In genomic region chr1:23343246-23344110, GRCh38 we compare ENCODE assay signal across 8 cellular contexts. TPM values are rescaled to one million over a fixed set of nuclear protein-coding genes. Genes with fewer than 3 reads are reported as not detected.
DNase-seq lines count a peak whose midpoint lies in the region; ATAC-seq and TF ChIP-seq lines count a peak whose summit lies in the region.

No MANE protein-coding gene starts in this region.

- H3K4me1 ChIP-seq in DND-41 (ENCODE audit: insufficient read depth, low read length) (peaks cover 49% of the 10 kb centered on the region), ectodermal cell (ENCODE audit: control insufficient read depth, insufficient read depth, low read length) (peaks cover 23% of the 10 kb centered on the region), mesendoderm (ENCODE audit: control insufficient read depth, low read depth, low read length) (peaks cover 2% of the 10 kb centered on the region)

- H2BK120ac ChIP-seq in mesendoderm (ENCODE audit: low read depth, low read length): peak overlapping the region; percentile 100

- H3K9ac ChIP-seq in DND-41 (ENCODE audit: low read depth, low read length): peak overlapping the region; percentile 98
- H3K9ac ChIP-seq in mesendoderm (ENCODE audit: low read length): peak overlapping the region; percentile 73

- peaks cover 22% of the 10 kb centered on the region for H3K36me3 Mint-ChIP-seq in activated CD4-positive, alpha-beta T cell treated with anti-CD3 and anti-CD28 coated beads, Interleukin-2, amount 10 ng/mL, durations not matched to agents 24 days and 14 days (ENCODE audit: low read depth)

- peak overlapping the region; percentile 90 for H3K4me3 Mint-ChIP-seq in activated CD4-positive, alpha-beta T cell treated with anti-CD3 and anti-CD28 coated beads, Interleukin-2, amount 10 ng/mL, durations not matched to agents 24 days and 14 days

- peak overlapping the region; percentile 85 for H3K4me2 ChIP-seq in DND-41 (ENCODE audit: insufficient read depth, low read length)
- H3K4me2 ChIP-seq in mesendoderm (ENCODE audit: low read length): peak overlapping the region; percentile 64

- 0% methylated on average over 65 of the region's 65 CpGs for WGBS in ectodermal cell, 2 experiments
- no CpG with 5 or more reads among the region's 65 CpGs for whole genome bisulfite sequencing in mesendoderm (ENCODE audit: extremely low coverage, insufficient coverage, low lambda C conversion rate)

- no peaks in the 10 kb centered on the region for H3K79me1 ChIP-seq in mesendoderm (ENCODE audit: low read length)

- intact Hi-C loops in activated CD4-positive, alpha-beta T cell treated with anti-CD3 and anti-CD28 coated beads, Interleukin-2, amount 10 ng/mL, durations not matched to agents 24 days and 14 days (cut with micrococcal nuclease): loop anchor here (1.0 to 10.0 kb wide), 5 partner anchors 26 to 611 kb away; partner anchors contain the start of genes ASAP3, PNRC2 and ZNF436

- H4K20me1 ChIP-seq in DND-41 (ENCODE audit: insufficient read depth, low read length): peaks cover 48% of the 10 kb centered on the region

- H4K8ac ChIP-seq in mesendoderm (ENCODE audit: low read depth, low read length): peak overlapping the region; percentile 88

- H2AK5ac ChIP-seq in mesendoderm (ENCODE audit: low read length): no peak overlapping the region

- peak overlapping the region; percentile 100 for H3K4ac ChIP-seq in mesendoderm (ENCODE audit: low read depth, low read length)

- DNase-seq in DND-41 (peak; percentile 46), LoVo (ENCODE audit: low spot score) (peak; percentile 37), mesendoderm (peak; percentile 88)
- DNase-seq in activated CD4-positive, alpha-beta T cell treated with anti-CD3 and anti-CD28 coated beads, Interleukin-2, amount 10 ng/mL, durations not matched to agents 24 days and 14 days: peak; percentile 84
- DNase-seq in stimulated activated CD8-positive, alpha-beta memory T cell treated with anti-CD3 and anti-CD28 coated beads, Interleukin-4, amount 100 ng/mL, for 4 hours (ENCODE audit: low read depth in 2 of 2, low spot score in 1 of 2): peak; percentile 27 to 34

- no peaks in the 10 kb centered on the region for H3K27me3 ChIP-seq in DND-41 (ENCODE audit: insufficient read depth, low read length, poor library complexity)
- peaks cover 6% of the 10 kb centered on the region for H3K27me3 ChIP-seq in ectodermal cell (ENCODE audit: control insufficient read depth, insufficient read depth, low read length, poor library complexity, severe bottlenecking)
- H3K27me3 ChIP-seq in mesendoderm (ENCODE audit: insufficient read depth, low read length, poor library complexity): no peaks in the 10 kb centered on the region

- H3K18ac ChIP-seq in mesendoderm (ENCODE audit: low read length): peak overlapping the region; percentile 100

- H3K9me3 Mint-ChIP-seq in activated CD4-positive, alpha-beta T cell treated with anti-CD3 and anti-CD28 coated beads, Interleukin-2, amount 10 ng/mL, durations not matched to agents 24 days and 14 days: no peaks in the 10 kb centered on the region

- H3K4me3 ChIP-seq in DND-41 (ENCODE audit: low read depth in 1 of 2, low read length in 2 of 2) (peak overlapping the region; percentile 77 to 87), ectodermal cell (ENCODE audit: insufficient read depth, low read depth, low read length) (peak overlapping the region; percentile 57), mesendoderm (ENCODE audit: low read length) (peak overlapping the region; percentile 76)

- H2AFZ ChIP-seq in DND-41 (ENCODE audit: low read depth, low read length): peak overlapping the region; percentile 57

- ATAC-seq in DND-41 (ENCODE audit: insufficient read depth, low read depth) (peak; percentile 3; the same call in 2 of the 3 replicates), GM21576 (IDR thresholded peaks at IDR 0.05; ENCODE audit: unreplicated experiment) (peak; percentile 10), GM21528 (IDR thresholded peaks at IDR 0.05; ENCODE audit: low FRiP score, unreplicated experiment) (no peak)

- H3K9me3 ChIP-seq in DND-41 (ENCODE audit: insufficient read depth, low read length, severe bottlenecking) (no peaks in the 10 kb centered on the region), ectodermal cell (ENCODE audit: control insufficient read depth, low read length) (no peaks in the 10 kb centered on the region)

- H3K79me2 ChIP-seq in DND-41 (ENCODE audit: insufficient read depth, low read length) (peaks cover 64% of the 10 kb centered on the region), mesendoderm (ENCODE audit: control insufficient read depth, insufficient read depth, low read length) (peaks cover 49% of the 10 kb centered on the region)

- H3K56ac ChIP-seq in mesendoderm (ENCODE audit: low read length): peak overlapping the region; percentile 79

- no peaks in the 10 kb centered on the region for H3K27me3 Mint-ChIP-seq in activated CD4-positive, alpha-beta T cell treated with anti-CD3 and anti-CD28 coated beads, Interleukin-2, amount 10 ng/mL, durations not matched to agents 24 days and 14 days

- H3K36me3 ChIP-seq in DND-41 (ENCODE audit: insufficient read depth, low read length) (peaks cover 41% of the 10 kb centered on the region), ectodermal cell (ENCODE audit: control insufficient read depth, insufficient read depth, low read length) (no peaks in the 10 kb centered on the region), mesendoderm (ENCODE audit: control insufficient read depth, insufficient read depth, low read length) (no peaks in the 10 kb centered on the region)

- no peak overlapping the region for H4K5ac ChIP-seq in mesendoderm (ENCODE audit: low read length)

- peak overlapping the region; percentile 45 for H2BK15ac ChIP-seq in mesendoderm (replicated peaks; ENCODE audit: low read depth)

- H2BK5ac ChIP-seq in mesendoderm (ENCODE audit: low read length): peak overlapping the region; percentile 79

- H3K27ac ChIP-seq in DND-41 (ENCODE audit: low read length) (peak overlapping the region; percentile 85), ectodermal cell (ENCODE audit: insufficient read depth, low read depth, low read length, poor library complexity, severe bottlenecking) (peak overlapping the region; percentile 96), mesendoderm (ENCODE audit: low read depth, low read length) (peak overlapping the region; percentile 99)

- no peak overlapping the region for H3K23ac ChIP-seq in mesendoderm (ENCODE audit: low read length)

- TF ChIP-seq CTCF in DND-41 (IDR thresholded peaks at IDR 0.05; ENCODE audit: borderline replicate concordance, extremely low read depth, low read length, poor library complexity, severe bottlenecking): no peak

- H3K27ac Mint-ChIP-seq in activated CD4-positive, alpha-beta T cell treated with anti-CD3 and anti-CD28 coated beads, Interleukin-2, amount 10 ng/mL, durations not matched to agents 24 days and 14 days: peak overlapping the region; percentile 96

- H3K4me1 Mint-ChIP-seq in activated CD4-positive, alpha-beta T cell treated with anti-CD3 and anti-CD28 coated beads, Interleukin-2, amount 10 ng/mL, durations not matched to agents 24 days and 14 days: peaks cover 41% of the 10 kb centered on the region

RNA-seq across cellular contexts. Expression of gene HNRNPR, which starts 0.6 kb away (rescaled TPM):
- 229 and 235 TPM in 2 replicates for total RNA-seq in activated CD4-positive, alpha-beta T cell treated with anti-CD3 and anti-CD28 coated beads, Interleukin-2, amount 10 ng/mL, durations not matched to agents 24 days and 14 days
- polyA plus RNA-seq in ectodermal cell (2013, experiment 1 of 4): 415 TPM
- polyA plus RNA-seq in ectodermal cell (2013, experiment 2 of 4): 410 TPM
- 267 TPM for polyA plus RNA-seq in ectodermal cell (2013, experiment 3 of 4)
- 294 TPM for polyA plus RNA-seq in ectodermal cell (2013, experiment 4 of 4)
- polyA plus RNA-seq in mesendoderm (2013, experiment 1 of 2): 205 TPM
- polyA plus RNA-seq in mesendoderm (2013, experiment 2 of 2): 197 TPM

RNA-seq across cellular contexts. Expression of gene ZNF436, which starts 26.2 kb away (rescaled TPM):
- total RNA-seq in activated CD4-positive, alpha-beta T cell treated with anti-CD3 and anti-CD28 coated beads, Interleukin-2, amount 10 ng/mL, durations not matched to agents 24 days and 14 days: 5.2 TPM in 2 replicates
- 9.7 TPM for polyA plus RNA-seq in ectodermal cell (2013, experiment 1 of 4)
- 12.7 TPM for polyA plus RNA-seq in ectodermal cell (2013, experiment 2 of 4)
- polyA plus RNA-seq in ectodermal cell (2013, experiment 3 of 4): 11.3 TPM
- polyA plus RNA-seq in ectodermal cell (2013, experiment 4 of 4): 12.5 TPM
- 1.5 TPM for polyA plus RNA-seq in mesendoderm (2013, experiment 1 of 2)
- 1.5 TPM for polyA plus RNA-seq in mesendoderm (2013, experiment 2 of 2)

Comparison
In these comparisons a context has a peak if more than half of its experiments do, and no peak if none do; other contexts are left out.
1. DNase-seq: peak in every context shown above with its lines; median percentile 88 in mesendoderm; 84 in activated CD4-positive, alpha-beta T cell treated with anti-CD3 and anti-CD28 coated beads, Interleukin-2, amount 10 ng/mL, durations not matched to agents 24 days and 14 days; 46 in DND-41; 37 in LoVo; 30 in stimulated activated CD8-positive, alpha-beta memory T cell treated with anti-CD3 and anti-CD28 coated beads, Interleukin-4, amount 100 ng/mL, for 4 hours.